In the genomic region with DNA sequence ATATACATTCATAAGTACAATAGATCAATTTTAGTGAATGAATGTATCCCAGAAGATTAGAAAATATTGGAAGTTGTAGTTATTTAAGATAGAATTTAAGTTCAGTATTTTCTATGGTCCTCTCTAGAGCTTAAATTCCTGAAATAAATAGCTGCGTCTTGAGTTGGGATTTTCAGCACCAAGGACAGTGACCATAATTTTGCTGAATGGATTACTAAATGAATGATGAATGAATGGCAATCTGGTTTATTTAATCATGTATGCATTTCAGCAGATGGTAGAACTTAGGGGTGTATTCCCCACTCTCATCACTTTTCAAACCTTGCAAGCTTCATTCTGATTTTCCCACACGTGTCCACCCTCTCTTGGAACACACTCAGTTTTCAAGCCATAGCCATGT, we compare ENCODE assay signal across 11 cellular contexts.
A peak's percentile ranks its signal among the peaks of the same experiment; 100 is the strongest.
DNase-seq lines count a peak whose midpoint lies in the region; TF ChIP-seq lines count a peak whose summit lies in the region.
"Had no signal": no experiment of that assay in that cellular context is flagged by ENCODE, and none has a peak within 500 bp of the region (broad histone marks: within the 10 kb centered on the region; RNA-seq: fewer than 3 reads in every experiment).

No MANE protein-coding gene starts in this region.

- TF ChIP-seq CTCF in fibroblast of villous mesenchyme (IDR thresholded peaks at IDR 0.05; ENCODE audit: insufficient read depth, low read depth, low read length), result no peak

- H3K4me3 ChIP-seq in fibroblast of villous mesenchyme (ENCODE audit: low read depth, low read length), result no peak overlapping the region

- no peak for TF ChIP-seq EP300 in Ishikawa (IDR thresholded peaks at IDR 0.05; ENCODE audit: borderline replicate concordance)

- no peak for TF ChIP-seq RAD21 in Ishikawa (IDR thresholded peaks at IDR 0.05; ENCODE audit: low read depth)

- DNase-seq in Ammon's horn (ENCODE audit: low spot score) (peak; percentile 2), SW480 (ENCODE audit: low spot score) (peak; percentile 2), fibroblast of villous mesenchyme (ENCODE audit: low read depth) (peak; percentile 9), amygdala (lab: John Stamatoyannopoulos, UW) (no peak), middle frontal gyrus (ENCODE audit: extremely low spot score, low spot score) (no peak), hypothalamus (lab: John Stamatoyannopoulos, UW) (no peak), inferior parietal cortex (ENCODE audit: extremely low spot score) (no peak)
- DNase-seq: activated CD4-positive, CD25-positive, alpha-beta regulatory T cell treated with anti-CD3 and anti-CD28 coated beads, Interleukin-2, amount 50 U/mL, for 72 hours; naive thymus-derived CD8-positive, alpha-beta T cell; NCI-H2081 had no signal

TF ChIP-seq in Ishikawa, 13 proteins besides CTCF, POLR2A, EP300 and RAD21:
- no peak for TF ChIP-seq TEAD4 (IDR thresholded peaks at IDR 0.05)
- no peak for TF ChIP-seq CREB1 (IDR thresholded peaks at IDR 0.05; ENCODE audit: low read depth)
- TF ChIP-seq ZBTB7A (IDR thresholded peaks at IDR 0.05; ENCODE audit: low read depth), result no peak
- no peak for TF ChIP-seq NFIC (IDR thresholded peaks at IDR 0.05)
- TF ChIP-seq YY1 (IDR thresholded peaks at IDR 0.05; ENCODE audit: low read depth), result no peak
- TF ChIP-seq, protein P1, sequence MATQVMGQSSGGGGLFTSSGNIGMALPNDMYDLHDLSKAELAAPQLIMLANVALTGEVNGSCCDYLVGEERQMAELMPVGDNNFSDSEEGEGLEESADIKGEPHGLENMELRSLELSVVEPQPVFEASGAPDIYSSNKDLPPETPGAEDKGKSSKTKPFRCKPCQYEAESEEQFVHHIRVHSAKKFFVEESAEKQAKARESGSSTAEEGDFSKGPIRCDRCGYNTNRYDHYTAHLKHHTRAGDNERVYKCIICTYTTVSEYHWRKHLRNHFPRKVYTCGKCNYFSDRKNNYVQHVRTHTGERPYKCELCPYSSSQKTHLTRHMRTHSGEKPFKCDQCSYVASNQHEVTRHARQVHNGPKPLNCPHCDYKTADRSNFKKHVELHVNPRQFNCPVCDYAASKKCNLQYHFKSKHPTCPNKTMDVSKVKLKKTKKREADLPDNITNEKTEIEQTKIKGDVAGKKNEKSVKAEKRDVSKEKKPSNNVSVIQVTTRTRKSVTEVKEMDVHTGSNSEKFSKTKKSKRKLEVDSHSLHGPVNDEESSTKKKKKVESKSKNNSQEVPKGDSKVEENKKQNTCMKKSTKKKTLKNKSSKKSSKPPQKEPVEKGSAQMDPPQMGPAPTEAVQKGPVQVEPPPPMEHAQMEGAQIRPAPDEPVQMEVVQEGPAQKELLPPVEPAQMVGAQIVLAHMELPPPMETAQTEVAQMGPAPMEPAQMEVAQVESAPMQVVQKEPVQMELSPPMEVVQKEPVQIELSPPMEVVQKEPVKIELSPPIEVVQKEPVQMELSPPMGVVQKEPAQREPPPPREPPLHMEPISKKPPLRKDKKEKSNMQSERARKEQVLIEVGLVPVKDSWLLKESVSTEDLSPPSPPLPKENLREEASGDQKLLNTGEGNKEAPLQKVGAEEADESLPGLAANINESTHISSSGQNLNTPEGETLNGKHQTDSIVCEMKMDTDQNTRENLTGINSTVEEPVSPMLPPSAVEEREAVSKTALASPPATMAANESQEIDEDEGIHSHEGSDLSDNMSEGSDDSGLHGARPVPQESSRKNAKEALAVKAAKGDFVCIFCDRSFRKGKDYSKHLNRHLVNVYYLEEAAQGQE (IDR thresholded peaks at IDR 0.05; ENCODE audit: low read depth), result peak; percentile 89
- TF ChIP-seq, protein P2, sequence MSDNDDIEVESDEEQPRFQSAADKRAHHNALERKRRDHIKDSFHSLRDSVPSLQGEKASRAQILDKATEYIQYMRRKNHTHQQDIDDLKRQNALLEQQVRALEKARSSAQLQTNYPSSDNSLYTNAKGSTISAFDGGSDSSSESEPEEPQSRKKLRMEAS (IDR thresholded peaks at IDR 0.05), result no peak

Comparison
In these comparisons a context has a peak if more than half of its experiments do, and no peak if none do; other contexts are left out.
1. DNase-seq: peak in Ammon's horn (single experiment), SW480 (single experiment) and fibroblast of villous mesenchyme (single experiment); none in amygdala (0 of 56), middle frontal gyrus (single experiment), hypothalamus (0 of 51) and inferior parietal cortex (single experiment).